ENCODE assay signal across 1 cellular context in genomic region chr9:19173598-19174125, GRCh38.
TF ChIP-seq lines count a peak whose summit lies in the region.

No MANE protein-coding gene starts in this region.

TF ChIP-seq in HepG2, 621 proteins besides CTCF, POLR2A, EP300 and RAD21 (continued from another document and continues in another):
- TF ChIP-seq MTERF4 (CRISPR knock-in tag; IDR thresholded peaks at IDR 0.05), result no peak
- TF ChIP-seq ZHX1 (CRISPR knock-in tag; IDR thresholded peaks at IDR 0.05; ENCODE audit: low read depth), result no peak
- peak; percentile 13; the same call in 1 of the 2 replicates for TF ChIP-seq ZNF792 (CRISPR knock-in tag; IDR thresholded peaks at IDR 0.05)
- TF ChIP-seq ZNF724P (CRISPR knock-in tag; IDR thresholded peaks at IDR 0.05; ENCODE audit: borderline replicate concordance), result 0 out of 2 replicates have a peak, but pooled peaks have one; percentile 37
- TF ChIP-seq NKX3-1 (CRISPR knock-in tag; IDR thresholded peaks at IDR 0.05), result no peak
- TF ChIP-seq FLYWCH1 (CRISPR knock-in tag; IDR thresholded peaks at IDR 0.05), result no peak
- peak; percentile 29; the same call in 1 of the 2 replicates for TF ChIP-seq HMG20A (CRISPR knock-in tag; IDR thresholded peaks at IDR 0.05; ENCODE audit: borderline replicate concordance)
- 0 out of 2 replicates have a peak, but pooled peaks have one; percentile 32 for TF ChIP-seq BATF2 (CRISPR knock-in tag; IDR thresholded peaks at IDR 0.05)
- TF ChIP-seq ATF6 (CRISPR knock-in tag; conservative IDR thresholded peaks at IDR 0.05), result no peak
- TF ChIP-seq ZNF503 (CRISPR knock-in tag; IDR thresholded peaks at IDR 0.05), result peak; percentile 50; the same call in 1 of the 2 replicates
- TF ChIP-seq ISL2 (CRISPR knock-in tag; IDR thresholded peaks at IDR 0.05), result peak; percentile 38
- 0 out of 2 replicates have a peak, but pooled peaks have one; percentile 27 for TF ChIP-seq IKZF5 (CRISPR knock-in tag; IDR thresholded peaks at IDR 0.05)
- 0 out of 2 replicates have a peak, but pooled peaks have one; percentile 26 for TF ChIP-seq HOMEZ (CRISPR knock-in tag; IDR thresholded peaks at IDR 0.05; ENCODE audit: low read depth)
- no peak for TF ChIP-seq BRCA1 (CRISPR knock-in tag; IDR thresholded peaks at IDR 0.05)
- TF ChIP-seq MIER2 (CRISPR knock-in tag; IDR thresholded peaks at IDR 0.05), result no peak; the same call in 1 of the 2 replicates
- no peak for TF ChIP-seq IRF1 (CRISPR knock-in tag; IDR thresholded peaks at IDR 0.05; ENCODE audit: low read depth)
- peak; percentile 29; the same call in 1 of the 2 replicates for TF ChIP-seq ELF3 (CRISPR knock-in tag; IDR thresholded peaks at IDR 0.05)
- 0 out of 2 replicates have a peak, but pooled peaks have one; percentile 27 for TF ChIP-seq ARNTL (CRISPR knock-in tag; IDR thresholded peaks at IDR 0.05)
- no peak for TF ChIP-seq ZNF329 (CRISPR knock-in tag; IDR thresholded peaks at IDR 0.05; ENCODE audit: low read depth)
- no peak; the same call in 1 of the 2 replicates for TF ChIP-seq ZNF121 (CRISPR knock-in tag; IDR thresholded peaks at IDR 0.05)
- no peak for TF ChIP-seq ZNF704 (CRISPR knock-in tag; IDR thresholded peaks at IDR 0.05; ENCODE audit: borderline replicate concordance)
- TF ChIP-seq ZNF563 (CRISPR knock-in tag; IDR thresholded peaks at IDR 0.05), result no peak
- TF ChIP-seq FOXA1 (IDR thresholded peaks at IDR 0.05), result no peak
- peak; percentile 69 for TF ChIP-seq FOXA1 (CRISPR knock-in tag; IDR thresholded peaks at IDR 0.05)
- TF ChIP-seq REXO4 (CRISPR knock-in tag; IDR thresholded peaks at IDR 0.05; ENCODE audit: borderline replicate concordance), result no peak
- TF ChIP-seq ZNF605 (CRISPR knock-in tag; IDR thresholded peaks at IDR 0.05), result peak; percentile 73; the same call in 1 of the 2 replicates
- TF ChIP-seq EEA1 (CRISPR knock-in tag; IDR thresholded peaks at IDR 0.05; ENCODE audit: borderline replicate concordance), result no peak
- TF ChIP-seq ZBTB8A (CRISPR knock-in tag; IDR thresholded peaks at IDR 0.05; ENCODE audit: borderline replicate concordance, low read depth), result no peak
- TF ChIP-seq ZNF451 (CRISPR knock-in tag; IDR thresholded peaks at IDR 0.05), result no peak
- no peak for TF ChIP-seq RFXAP (CRISPR knock-in tag; IDR thresholded peaks at IDR 0.05; ENCODE audit: borderline replicate concordance)
- TF ChIP-seq RERE (CRISPR knock-in tag; IDR thresholded peaks at IDR 0.05; ENCODE audit: low read depth), result peak; percentile 28; the same call in 1 of the 2 replicates
- TF ChIP-seq TEAD3 (CRISPR knock-in tag; optimal IDR thresholded peaks at IDR 0.05; ENCODE audit: borderline replicate concordance), result peak; percentile 88
- TF ChIP-seq JUN (CRISPR knock-in tag; IDR thresholded peaks at IDR 0.05), result no peak
- no peak for TF ChIP-seq ETV6 (CRISPR knock-in tag; conservative IDR thresholded peaks at IDR 0.05)
- TF ChIP-seq NR2F2 (IDR thresholded peaks at IDR 0.05; ENCODE audit: borderline replicate concordance, low read depth), result peak; percentile 74
- no peak for TF ChIP-seq DNMT3B (CRISPR knock-in tag; conservative IDR thresholded peaks at IDR 0.05)
- TF ChIP-seq ZNF282 (IDR thresholded peaks at IDR 0.05; ENCODE audit: partially characterized antibody), result no peak
- TF ChIP-seq ZNF296 (CRISPR knock-in tag; conservative IDR thresholded peaks at IDR 0.05), result 0 out of 2 replicates have a peak, but pooled peaks have one; percentile 33
- 0 out of 2 replicates have a peak, but pooled peaks have one; percentile 48 for TF ChIP-seq JUNB (CRISPR knock-in tag; IDR thresholded peaks at IDR 0.05; ENCODE audit: borderline replicate concordance)
- no peak for TF ChIP-seq SNRNP70 (IDR thresholded peaks at IDR 0.05; ENCODE audit: low read depth, low read length)
- no peak for TF ChIP-seq SOX13 (IDR thresholded peaks at IDR 0.05)
- peak in 1 of 2 experiments; percentile 80; a peak in 2 of 4 replicates for TF ChIP-seq SOX13 (CRISPR knock-in tag; conservative IDR thresholded peaks at IDR 0.05 in 1 of 2, IDR thresholded peaks at IDR 0.05 in 1 of 2)
- no peak for TF ChIP-seq XRCC5 (optimal IDR thresholded peaks at IDR 0.05; ENCODE audit: low read length)
